19 cellular contexts compared by ENCODE assay signal in genomic region chr1:19402031-19402430, GRCh38.
DNase-seq lines count a peak whose midpoint lies in the region; ATAC-seq and TF ChIP-seq lines count a peak whose summit lies in the region.
"Had no signal": no experiment of that assay in that cellular context is flagged by ENCODE, and none has a peak within 500 bp of the region (broad histone marks: within the 10 kb centered on the region; RNA-seq: fewer than 3 reads in every experiment).

No MANE protein-coding gene starts in this region.

- peaks cover 82% of the 10 kb centered on the region for H3K79me2 ChIP-seq in hepatocyte

- no peak for DNase-seq in prostate gland (ENCODE audit: low spot score)
- no peak for DNase-seq in omental fat pad (ENCODE audit: low spot score)
- DNase-seq in hepatocyte (ENCODE audit: low spot score): no peak
- no peak for DNase-seq in NCI-H345 (lab: John Stamatoyannopoulos, UW)
- DNase-seq: activated gamma-delta T cell; central memory CD4-positive, alpha-beta T cell; GOT3; hippocampal formation; NCI-H1930; NCI-H774; T-helper 9 cell had no signal

- H3K27me3 ChIP-seq in HUES48 (ENCODE audit: control insufficient read depth, insufficient read depth, low read length) (no peaks in the 10 kb centered on the region), esophagus (ENCODE audit: control insufficient read depth in 1 of 2, insufficient read depth in 2 of 2, low read length in 2 of 2) (no peaks in the 10 kb centered on the region), prostate gland (replicated peaks; ENCODE audit: insufficient read depth) (no peaks in the 10 kb centered on the region), hepatocyte (no peaks in the 10 kb centered on the region)

- 49 to 60% methylated on average over 3 of the region's 3 CpGs for WGBS in esophagus, 2 donors
- 27% methylated on average over 3 of the region's 3 CpGs for WGBS in prostate gland
- 79% methylated on average over 3 of the region's 3 CpGs for WGBS in hepatocyte (ENCODE audit: low lambda C conversion rate, missing lambda C conversion rate)

- H3K9me3 ChIP-seq in HUES48 (ENCODE audit: control insufficient read depth, insufficient read depth, low read length) (no peaks in the 10 kb centered on the region), esophagus (ENCODE audit: control insufficient read depth in 2 of 2, insufficient read depth in 1 of 2, low read depth in 1 of 2, low read length in 1 of 2) (no peaks in the 10 kb centered on the region), prostate gland (no peaks in the 10 kb centered on the region), hepatocyte (ENCODE audit: low read depth) (no peaks in the 10 kb centered on the region)

- H3K27ac ChIP-seq in C4-2B (peak overlapping the region; percentile 15; the same call in 1 of the 2 replicates), HUES48 (ENCODE audit: low read depth, low read length) (peak overlapping the region; percentile 75), esophagus (ENCODE audit: low read depth in 2 of 2, low read length in 1 of 2) (peak overlapping the region; percentile 26 to 72), prostate gland (peak overlapping the region; percentile 60 to 68), hepatocyte (no peak overlapping the region)
- H3K27ac ChIP-seq: HL-60, parathyroid adenoma, RWPE1 had no signal

- no peak for TF ChIP-seq POLR2A in prostate gland (IDR thresholded peaks at IDR 0.05)

- H3K4me2 ChIP-seq in hepatocyte: no peak overlapping the region

- H3K36me3 ChIP-seq in HUES48 (ENCODE audit: control insufficient read depth, insufficient read depth, low read length): no peaks in the 10 kb centered on the region
- peaks cover 0 to 7% of the 10 kb centered on the region in 2 donors for H3K36me3 ChIP-seq in esophagus (ENCODE audit: control insufficient read depth in 2 of 2, insufficient read depth in 2 of 2, low read length in 1 of 2)
- H3K36me3 ChIP-seq in prostate gland: no peaks in the 10 kb centered on the region
- no peaks in the 10 kb centered on the region for H3K36me3 ChIP-seq in hepatocyte (replicated peaks; ENCODE audit: insufficient read depth, low read depth)

- no peaks in the 10 kb centered on the region for H3K9me2 ChIP-seq in hepatocyte (replicated peaks; ENCODE audit: insufficient read depth)

- intact Hi-C loops in prostate gland (cut with DNase I): loop anchor here (10.0 kb wide), 1 partner anchor 83 kb away; the partner anchor contains the start of gene CAPZB

- H3K4me3 ChIP-seq in HUES48 (ENCODE audit: low read depth, low read length) (no peak overlapping the region), esophagus (ENCODE audit: low read depth in 1 of 2, low read length in 2 of 2) (no peak overlapping the region), prostate gland (no peak overlapping the region), hepatocyte (no peak overlapping the region)
- H3K4me3 ChIP-seq: lung had no signal

- H3K4me1 ChIP-seq in HUES48 (ENCODE audit: control insufficient read depth, insufficient read depth, low read length) (peaks cover 47% of the 10 kb centered on the region), esophagus (ENCODE audit: control insufficient read depth in 2 of 2, insufficient read depth in 2 of 2, low read length in 1 of 2) (peaks cover 3 to 6% of the 10 kb centered on the region in 2 donors), prostate gland (replicated peaks) (peaks cover 7% of the 10 kb centered on the region), hepatocyte (ENCODE audit: insufficient read depth) (peaks cover 14% of the 10 kb centered on the region)

- H3K9ac ChIP-seq in HUES48 (ENCODE audit: low read depth, low read length): no peak overlapping the region; the same call in 1 of the 2 replicates
- H3K9ac ChIP-seq: parathyroid adenoma had no signal

- ATAC-seq in GM21526 (IDR thresholded peaks at IDR 0.05; ENCODE audit: low FRiP score, unreplicated experiment) (no peak), omental fat pad (ENCODE audit: low FRiP score) (no peak)

- no peak overlapping the region for H2AFZ ChIP-seq in hepatocyte
- H2AFZ ChIP-seq: parathyroid adenoma had no signal

- TF ChIP-seq CTCF in C4-2B (conservative IDR thresholded peaks at IDR 0.05) (no peak), prostate gland (IDR thresholded peaks at IDR 0.05) (no peak), omental fat pad (IDR thresholded peaks at IDR 0.05) (no peak), hepatocyte (IDR thresholded peaks at IDR 0.05; ENCODE audit: poor library complexity) (no peak)

- peaks cover 42% of the 10 kb centered on the region for H4K20me1 ChIP-seq in hepatocyte (ENCODE audit: insufficient read depth, poor library complexity, severe bottlenecking)
